Comparison of ENCODE assay signal across 8 cellular contexts in the genomic region with DNA sequence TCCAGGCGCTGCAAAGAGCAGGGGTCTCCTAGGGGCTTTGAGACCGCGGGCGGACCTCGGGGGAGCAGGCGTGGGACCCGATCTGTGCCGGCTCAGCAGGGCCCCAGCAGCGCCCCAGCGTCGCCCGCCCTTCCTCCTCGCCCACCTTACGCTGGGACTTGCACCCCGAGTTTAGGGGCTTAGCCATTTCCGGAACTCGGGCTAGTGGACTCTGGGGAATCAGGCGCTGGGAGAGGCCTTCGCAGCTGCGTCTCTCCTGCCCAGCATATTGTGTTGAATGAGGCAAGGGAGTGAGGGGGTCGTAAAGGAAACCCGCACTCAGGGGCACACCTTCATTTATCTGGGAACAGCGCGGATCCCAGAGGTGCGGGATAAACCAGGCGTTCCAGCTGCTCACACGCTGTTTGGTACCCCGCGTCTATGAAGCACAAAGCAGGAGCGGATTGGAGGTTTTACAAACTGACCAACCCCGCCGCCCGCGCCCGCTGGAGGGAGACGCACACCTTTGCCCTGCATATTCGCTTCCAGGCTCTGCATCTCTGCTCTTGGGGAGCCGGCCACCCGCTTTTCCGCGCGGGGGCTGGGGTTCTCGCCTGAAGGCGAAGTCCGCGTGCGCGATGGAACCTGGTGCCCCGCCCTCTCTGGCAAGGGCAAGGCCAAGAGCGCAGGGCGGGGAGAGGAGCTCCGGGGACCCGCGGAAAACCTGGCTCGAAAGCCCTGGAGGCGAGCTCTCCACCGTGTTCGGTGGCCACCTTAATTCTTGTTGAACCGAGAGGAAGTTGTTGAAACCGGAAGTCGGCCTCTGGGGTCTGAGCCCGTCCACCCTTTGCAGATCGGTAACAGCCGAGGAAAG. TPM values are rescaled to one million over a fixed set of nuclear protein-coding genes. Genes with fewer than 3 reads are reported as not detected.
DNase-seq lines count a peak whose midpoint lies in the region; ATAC-seq and TF ChIP-seq lines count a peak whose summit lies in the region.

No MANE protein-coding gene starts in this region.

- intact Hi-C loops in CD8-positive, alpha-beta T cell (cut with DNase I, micrococcal nuclease), result no loop called here

- DNase-seq in CD8-positive, alpha-beta T cell, result peak in 1 of 7 experiments; percentile 15
- DNase-seq in NCI-H146 (lab: John Stamatoyannopoulos, UW) (peak; percentile 59), neuronal stem cell (ENCODE audit: low spot score) (no peak), NCI-H1048 (lab: John Stamatoyannopoulos, UW) (no peak), NK-92 (lab: John Stamatoyannopoulos, UW; ENCODE audit: unreplicated experiment) (no peak), UCSD-AML1 (lab: John Stamatoyannopoulos, UW; ENCODE audit: unreplicated experiment) (no peak)
- DNase-seq in effector memory CD8-positive, alpha-beta T cell, result no peak

- no peaks in the 10 kb centered on the region for H3K36me3 Mint-ChIP-seq in CD8-positive, alpha-beta T cell
- H3K36me3 Mint-ChIP-seq in effector memory CD8-positive, alpha-beta T cell (ENCODE audit: insufficient read depth), result peaks cover 2% of the 10 kb centered on the region

- no CpG with 5 or more reads among the region's 64 CpGs for WGBS in neuronal stem cell (ENCODE audit: extremely low coverage in 2 of 2, insufficient read length in 2 of 2, insufficient replicate concordance in 1 of 2), 2 donors

- no peak overlapping the region for H3K4ac ChIP-seq in neuronal stem cell (ENCODE audit: low read length)

- H3K79me1 ChIP-seq in neuronal stem cell (ENCODE audit: low read depth, low read length), result no peaks in the 10 kb centered on the region

- H2BK120ac ChIP-seq in neuronal stem cell (ENCODE audit: low read depth, low read length), result no peak overlapping the region

- CTCF ChIA-PET in CD8-positive, alpha-beta T cell (lab: Charles Lee), result no interaction called here

- H3K27me3 Mint-ChIP-seq in CD8-positive, alpha-beta T cell (ENCODE audit: low read depth), result peaks cover 77% of the 10 kb centered on the region
- peaks cover 89 to 100% of the 10 kb centered on the region in 2 donors for H3K27me3 Mint-ChIP-seq in effector memory CD8-positive, alpha-beta T cell

- H3K4me3 Mint-ChIP-seq in CD8-positive, alpha-beta T cell, result peak overlapping the region; percentile 63
- peak overlapping the region; percentile 50 to 69 for H3K4me3 Mint-ChIP-seq in effector memory CD8-positive, alpha-beta T cell

- peak overlapping the region; percentile 53 for H3K4me2 ChIP-seq in neuronal stem cell (ENCODE audit: insufficient read depth, low read length, poor library complexity, severe bottlenecking)

- H2AFZ ChIP-seq in neuronal stem cell (ENCODE audit: low read length), result peak overlapping the region; percentile 93

- H2BK5ac ChIP-seq in neuronal stem cell (ENCODE audit: low read length), result no peak overlapping the region

- no peak overlapping the region for H2BK12ac ChIP-seq in neuronal stem cell (ENCODE audit: low read length)

- H3K9me3 Mint-ChIP-seq in CD8-positive, alpha-beta T cell, result no peaks in the 10 kb centered on the region
- H3K9me3 Mint-ChIP-seq in effector memory CD8-positive, alpha-beta T cell, result no peaks in the 10 kb centered on the region

- H2AK5ac ChIP-seq in neuronal stem cell (ENCODE audit: low read depth, low read length), result no peak overlapping the region

- ATAC-seq in CD8-positive, alpha-beta T cell, result no peak
- no peak for ATAC-seq in effector memory CD8-positive, alpha-beta T cell (replicated peaks)
- ATAC-seq in HG03135 (IDR thresholded peaks at IDR 0.05; ENCODE audit: unreplicated experiment), result no peak

- H3K4me1 ChIP-seq in CD8-positive, alpha-beta T cell (ENCODE audit: insufficient read depth, low read length), result no peaks in the 10 kb centered on the region
- peaks cover 1 to 5% of the 10 kb centered on the region in 2 donors for H3K4me1 ChIP-seq in neuronal stem cell (ENCODE audit: control insufficient read depth in 2 of 2, insufficient read depth in 1 of 2, low read depth in 1 of 2, low read length in 2 of 2)

- H3K4me1 Mint-ChIP-seq in CD8-positive, alpha-beta T cell (ENCODE audit: low read depth), result peaks cover 16% of the 10 kb centered on the region
- H3K4me1 Mint-ChIP-seq in effector memory CD8-positive, alpha-beta T cell (ENCODE audit: low read depth in 2 of 2), result peaks cover 4 to 19% of the 10 kb centered on the region in 2 donors

- no peaks in the 10 kb centered on the region for H3K36me3 ChIP-seq in CD8-positive, alpha-beta T cell (ENCODE audit: insufficient read depth, low read length)
- H3K36me3 ChIP-seq in neuronal stem cell (replicated peaks in 1 of 2; ENCODE audit: control insufficient read depth in 2 of 2, insufficient read depth in 2 of 2, low read length in 2 of 2), result no peaks in the 10 kb centered on the region

- H3K27ac Mint-ChIP-seq in CD8-positive, alpha-beta T cell, result no peak overlapping the region
- H3K27ac Mint-ChIP-seq in effector memory CD8-positive, alpha-beta T cell, result no peak overlapping the region

- no peak overlapping the region for H4K91ac ChIP-seq in neuronal stem cell (ENCODE audit: low read depth, low read length, poor library complexity)

- peak overlapping the region; percentile 37 for H3K23ac ChIP-seq in neuronal stem cell (ENCODE audit: low read depth, low read length, poor library complexity)

- no peak overlapping the region for H3K14ac ChIP-seq in neuronal stem cell (ENCODE audit: low read length)

- POLR2A ChIA-PET in CD8-positive, alpha-beta T cell (lab: Charles Lee), result no interaction called here

- H3K9me3 ChIP-seq in CD8-positive, alpha-beta T cell (ENCODE audit: low read length), result no peaks in the 10 kb centered on the region
- H3K9me3 ChIP-seq in neuronal stem cell (replicated peaks in 1 of 2; ENCODE audit: control insufficient read depth in 2 of 2, insufficient read depth in 1 of 2, low read depth in 1 of 2, low read length in 2 of 2), result peaks cover 0 to 2% of the 10 kb centered on the region in 2 donors

- H4K8ac ChIP-seq in neuronal stem cell (ENCODE audit: low read depth, low read length), result no peak overlapping the region

- H3K27me3 ChIP-seq in CD8-positive, alpha-beta T cell (ENCODE audit: insufficient read depth, low read length), result peaks cover 28% of the 10 kb centered on the region
- H3K27me3 ChIP-seq in neuronal stem cell (ENCODE audit: control insufficient read depth in 3 of 3, insufficient read depth in 3 of 3, low read depth in 1 of 3, low read length in 3 of 3), result peaks cover 77 to 100% (median 100%) of the 10 kb centered on the region in 3 experiments

- H2BK15ac ChIP-seq in neuronal stem cell (ENCODE audit: low read length), result peak overlapping the region; percentile 11

- peak overlapping the region; percentile 25 for H3K9ac ChIP-seq in neuronal stem cell (ENCODE audit: low read depth, low read length, poor library complexity)

- H3K4me3 ChIP-seq in CD8-positive, alpha-beta T cell (ENCODE audit: low read depth, low read length), result peak overlapping the region; percentile 23
- peak overlapping the region; percentile 38 to 52 for H3K4me3 ChIP-seq in neuronal stem cell (ENCODE audit: low read length in 2 of 2)

- H3K18ac ChIP-seq in neuronal stem cell (ENCODE audit: low read length), result peak overlapping the region; percentile 49

- no peak overlapping the region for H3K27ac ChIP-seq in CD8-positive, alpha-beta T cell (ENCODE audit: low read depth, low read length)
- H3K27ac ChIP-seq in neuronal stem cell (replicated peaks; ENCODE audit: low read length), result no peak overlapping the region

- TF ChIP-seq CTCF in CD8-positive, alpha-beta T cell (IDR thresholded peaks at IDR 0.05), result no peak

RNA-seq across cellular contexts. Expression of gene ALX4, which starts 6.7 kb away (rescaled TPM):
- total RNA-seq in CD8-positive, alpha-beta T cell, result not detected
- polyA plus RNA-seq in neuronal stem cell (2013, experiment 1 of 2), result not detected
- 0.01 TPM for polyA plus RNA-seq in neuronal stem cell (2013, experiment 2 of 2)
